ENCODE assay signal across 1 cellular context in genomic region chr19:58516246-58516836, GRCh38.
TF ChIP-seq lines count a peak whose summit lies in the region.

No MANE protein-coding gene starts in this region.

TF ChIP-seq in endothelial cell of umbilical vein, 7 proteins besides CTCF, POLR2A, EP300 and RAD21:
- TF ChIP-seq GATA2 (IDR thresholded peaks at IDR 0.05; ENCODE audit: insufficient read depth, insufficient read length, low read depth, low read length): no peak
- no peak for TF ChIP-seq MAX (IDR thresholded peaks at IDR 0.05; ENCODE audit: insufficient read depth, insufficient read length)
- no peak for TF ChIP-seq FOS (IDR thresholded peaks at IDR 0.05; ENCODE audit: borderline replicate concordance, insufficient read depth, low read length)
- no peak for TF ChIP-seq POLR2AphosphoS5 (IDR thresholded peaks at IDR 0.05; ENCODE audit: insufficient read depth, low read depth, low read length)
- no peak for TF ChIP-seq JUN (IDR thresholded peaks at IDR 0.05; ENCODE audit: borderline replicate concordance, insufficient read depth, insufficient read length, low read depth)
- TF ChIP-seq EZH2 (IDR thresholded peaks at IDR 0.05; ENCODE audit: borderline replicate concordance, low read depth, low read length, severe bottlenecking): no peak
- TF ChIP-seq MYC (IDR thresholded peaks at IDR 0.05; ENCODE audit: low read depth, low read length): no peak
TF ChIP-seq in endothelial cell of umbilical vein: peak in this region for 0.
